In the genomic region with DNA sequence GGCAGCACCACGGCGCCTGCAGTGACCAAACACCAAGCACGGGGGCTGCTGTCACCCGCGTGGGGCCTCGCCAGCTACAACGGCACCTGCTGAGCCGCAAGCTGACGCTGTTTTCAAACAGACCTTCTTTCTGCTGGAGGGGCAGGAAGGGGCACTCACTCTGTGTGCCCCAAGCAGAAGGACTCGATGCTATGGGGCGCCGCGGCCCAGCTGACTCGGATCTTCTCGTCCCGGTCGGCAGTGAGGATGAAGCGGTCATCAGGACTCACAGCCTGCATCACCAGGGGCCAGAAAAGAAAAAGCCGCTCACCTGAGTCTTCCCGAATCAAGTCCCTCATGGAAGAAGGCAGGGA, we compare ENCODE assay signal across 22 cellular contexts.
"Had no signal": no experiment of that assay in that cellular context is flagged by ENCODE, and none has a peak within 500 bp of the region (broad histone marks: within the 10 kb centered on the region; RNA-seq: fewer than 3 reads in every experiment).

No MANE protein-coding gene starts in this region.

- DNase-seq: islet precursor cell; left ventricle myocardium inferior; midbrain; naive thymus-derived CD4-positive, alpha-beta T cell; right lobe of liver; stimulated activated CD4-positive, alpha-beta T cell treated with anti-CD3 and anti-CD28 coated beads, Interleukin-12 subunit alpha, Interleukin-12 subunit beta, amount 100 ng/mL, for 4 hours; stimulated activated CD4-positive, alpha-beta T cell treated with anti-CD3 and anti-CD28 coated beads, Interleukin-15, amount 100 ng/mL, for 24 hours; stimulated activated CD4-positive, alpha-beta T cell treated with anti-CD3 and anti-CD28 coated beads, Interleukin-2, amount 100 ng/mL, for 24 hours; stimulated activated CD4-positive, alpha-beta T cell treated with anti-CD3 and anti-CD28 coated beads, Interleukin-4, amount 100 ng/mL, for 1 hour; stimulated activated naive B cell treated with anti-CD40 and anti-IgM and Interleukin-4, amounts not matched to agents 10 μg/mL and 1 μg/mL and 100 μg/mL, for 72 hours; stimulated activated naive CD8-positive, alpha-beta T cell treated with anti-CD3 and anti-CD28 coated beads, Interleukin-15, Interleukin-2, amounts not matched to agents 100 U/mL and 50 U/mL, for 24 hours; testis; thyroid gland had no signal

- H3K36me3 ChIP-seq: ovary had no signal

- ATAC-seq: natural killer cell treated with Interleukin-12 subunit alpha and Interleukin-12 subunit beta and Interleukin-15 and Interleukin-18, amount 100 ng/mL, for 72 hours; stimulated activated naive B cell treated with anti-CD40 and anti-IgM and Interleukin-4, amounts not matched to agents 10 μg/mL and 1 μg/mL and 100 μg/mL, for 72 hours; stimulated activated naive CD8-positive, alpha-beta T cell treated with anti-CD3 and anti-CD28 coated beads, Interleukin-15, Interleukin-2, amounts not matched to agents 100 U/mL and 50 U/mL, for 24 hours had no signal

- H3K4me1 ChIP-seq: transverse colon had no signal

- H3K27ac ChIP-seq: ovary, right atrium auricular region, right lobe of liver, stomach, testis, thyroid gland, transverse colon, vagina had no signal

- H3K4me2 ChIP-seq: smooth muscle cell had no signal

- H3K9me3 ChIP-seq: left ventricle myocardium inferior, mucosa of descending colon, ovary, right atrium auricular region, right lobe of liver, stomach, testis, thyroid gland, transverse colon, upper lobe of left lung, vagina had no signal

- H3K27me3 ChIP-seq: ovary, right atrium auricular region, right lobe of liver, stomach, testis, thyroid gland, transverse colon, upper lobe of left lung, vagina had no signal

- H3K4me3 ChIP-seq: left ventricle myocardium inferior, mucosa of descending colon, ovary, right atrium auricular region, right lobe of liver, smooth muscle cell, stomach, testis, thyroid gland, transverse colon, vagina had no signal
